ENCODE assay signal across 10 cellular contexts in genomic region chr2:43130548-43130875, GRCh38.
A peak's percentile ranks its signal among the peaks of the same experiment; 100 is the strongest.
DNase-seq lines count a peak whose midpoint lies in the region; ATAC-seq, FAIRE-seq and TF ChIP-seq lines count a peak whose summit lies in the region.
"Had no signal": no experiment of that assay in that cellular context is flagged by ENCODE, and none has a peak within 500 bp of the region (broad histone marks: within the 10 kb centered on the region; RNA-seq: fewer than 3 reads in every experiment).

No MANE protein-coding gene starts in this region.

- no TSS peak for BruUV-seq in HepG2 (replicated peaks; lab: Mats Ljungman, UMichigan)

- no peak overlapping the region for H2AFZ ChIP-seq in HepG2 (ENCODE audit: low read length)

- H3K36me3 Mint-ChIP-seq in T-helper 1 cell treated with Interleukin-12 subunit alpha and Interleukin-12 subunit beta and Interleukin-4 antibody, amounts not matched to agents 30 μg/mL and 1 μg/mL, for 36 hours (ENCODE audit: low read depth): peaks cover 17% of the 10 kb centered on the region
- H3K36me3 Mint-ChIP-seq in activated T-helper 17 cell treated with anti-CD3 and anti-CD28 coated beads, Interleukin-2, amount 50 U/mL, for 72 hours (ENCODE audit: low read depth): peaks cover 35% of the 10 kb centered on the region

- no peaks in the 10 kb centered on the region for H3K27me3 ChIP-seq in HepG2 (ENCODE audit: control insufficient read depth in 1 of 2, insufficient read depth in 2 of 2, low read length in 2 of 2)
- H3K27me3 ChIP-seq: ovary, SJSA1 had no signal

- POLR2A ChIA-PET in HepG2 (lab: Yijun Ruan, JAX): interaction anchor here (1.0 to 6.3 kb wide), 7 partner anchors 16 to 156 kb away, joined by 4 to 46 read pairs (median 6); partner anchors contain the start of gene ZFP36L2

- TF ChIP-seq POLR2A in HepG2 (IDR thresholded peaks at IDR 0.05; ENCODE audit: insufficient read depth in 1 of 2, low read depth in 2 of 2, low read length in 2 of 2) (no peak), erythroblast (IDR thresholded peaks at IDR 0.05; ENCODE audit: low read length) (no peak)

- H3K9me3 ChIP-seq in HepG2 (ENCODE audit: low read length): no peaks in the 10 kb centered on the region
- H3K9me3 ChIP-seq: ovary, SJSA1 had no signal

- peaks cover 73% of the 10 kb centered on the region for H3K4me1 Mint-ChIP-seq in T-helper 1 cell treated with Interleukin-12 subunit alpha and Interleukin-12 subunit beta and Interleukin-4 antibody, amounts not matched to agents 30 μg/mL and 1 μg/mL, for 36 hours (ENCODE audit: low read depth)
- H3K4me1 Mint-ChIP-seq in activated T-helper 17 cell treated with anti-CD3 and anti-CD28 coated beads, Interleukin-2, amount 50 U/mL, for 72 hours: peaks cover 62% of the 10 kb centered on the region
- H3K4me1 Mint-ChIP-seq in stimulated activated naive CD8-positive, alpha-beta T cell treated with anti-CD3 and anti-CD28 coated beads, Interleukin-15, amount 100 ng/mL, for 72 hours: peaks cover 94% of the 10 kb centered on the region

- DNase-seq in T-helper 1 cell (no peak), HepG2 (ENCODE audit: low spot score) (no peak), T1000 (lab: John Stamatoyannopoulos, UW) (no peak), erythroblast (lab: John Stamatoyannopoulos, UW) (no peak), LoVo (ENCODE audit: low spot score) (no peak)
- DNase-seq in stimulated activated naive CD8-positive, alpha-beta T cell treated with anti-CD3 and anti-CD28 coated beads, Interleukin-15, amount 100 ng/mL, for 72 hours: no peak

- H3K36me3 ChIP-seq in HepG2 (replicated peaks in 1 of 2; ENCODE audit: control insufficient read depth in 1 of 2, insufficient read depth in 2 of 2, low read length in 2 of 2): no peaks in the 10 kb centered on the region
- H3K36me3 ChIP-seq: ovary, SJSA1 had no signal

- ATAC-seq in activated T-helper 17 cell treated with anti-CD3 and anti-CD28 coated beads, Interleukin-2, amount 50 U/mL, for 72 hours (replicated peaks): no peak
- 0 out of 3 replicates have a peak, but pooled peaks have one; percentile 1 for ATAC-seq in HepG2
- no peak for ATAC-seq in stimulated activated naive CD8-positive, alpha-beta T cell treated with anti-CD3 and anti-CD28 coated beads, Interleukin-15, amount 100 ng/mL, for 72 hours

- no peaks in the 10 kb centered on the region for H3K27me3 Mint-ChIP-seq in T-helper 1 cell treated with Interleukin-12 subunit alpha and Interleukin-12 subunit beta and Interleukin-4 antibody, amounts not matched to agents 30 μg/mL and 1 μg/mL, for 36 hours (ENCODE audit: low read depth)
- no peaks in the 10 kb centered on the region for H3K27me3 Mint-ChIP-seq in activated T-helper 17 cell treated with anti-CD3 and anti-CD28 coated beads, Interleukin-2, amount 50 U/mL, for 72 hours
- H3K27me3 Mint-ChIP-seq in stimulated activated naive CD8-positive, alpha-beta T cell treated with anti-CD3 and anti-CD28 coated beads, Interleukin-15, amount 100 ng/mL, for 72 hours: no peaks in the 10 kb centered on the region

- TF ChIP-seq RAD21 in HepG2 (CRISPR knock-in tag; IDR thresholded peaks at IDR 0.05): no peak

- H3K9me3 Mint-ChIP-seq in T-helper 1 cell treated with Interleukin-12 subunit alpha and Interleukin-12 subunit beta and Interleukin-4 antibody, amounts not matched to agents 30 μg/mL and 1 μg/mL, for 36 hours: no peaks in the 10 kb centered on the region
- H3K9me3 Mint-ChIP-seq in activated T-helper 17 cell treated with anti-CD3 and anti-CD28 coated beads, Interleukin-2, amount 50 U/mL, for 72 hours: no peaks in the 10 kb centered on the region
- peaks cover 0 to 6% of the 10 kb centered on the region in 2 donors for H3K9me3 Mint-ChIP-seq in stimulated activated naive CD8-positive, alpha-beta T cell treated with anti-CD3 and anti-CD28 coated beads, Interleukin-15, amount 100 ng/mL, for 72 hours

- intact Hi-C loops in HepG2 (cut with micrococcal nuclease; ENCODE audit: unreplicated experiment): loop anchor here (2.0 to 5.0 kb wide), 2 partner anchors 32 to 183 kb away; no protein-coding TSS in a partner anchor

- H3K79me2 ChIP-seq in HepG2 (ENCODE audit: insufficient read depth, low read length): no peaks in the 10 kb centered on the region

- peaks cover 80% of the 10 kb centered on the region for H3K4me1 ChIP-seq in HepG2 (ENCODE audit: insufficient read depth, low read length)

- H3K4me3 ChIP-seq in HepG2 (replicated peaks in 1 of 3; ENCODE audit: insufficient read depth in 1 of 3, low read depth in 2 of 3, low read length in 3 of 3): no peak overlapping the region
- H3K4me3 ChIP-seq: ovary, SJSA1 had no signal

- H3K4me3 Mint-ChIP-seq in T-helper 1 cell treated with Interleukin-12 subunit alpha and Interleukin-12 subunit beta and Interleukin-4 antibody, amounts not matched to agents 30 μg/mL and 1 μg/mL, for 36 hours: peak overlapping the region; percentile 68
- H3K4me3 Mint-ChIP-seq in activated T-helper 17 cell treated with anti-CD3 and anti-CD28 coated beads, Interleukin-2, amount 50 U/mL, for 72 hours: peak overlapping the region; percentile 83
- H3K4me3 Mint-ChIP-seq in stimulated activated naive CD8-positive, alpha-beta T cell treated with anti-CD3 and anti-CD28 coated beads, Interleukin-15, amount 100 ng/mL, for 72 hours: peak overlapping the region; percentile 65 to 75

- TF ChIP-seq EP300 in HepG2 (IDR thresholded peaks at IDR 0.05; ENCODE audit: low read depth in 2 of 2, low read length in 2 of 2) (no peak), HepG2 (CRISPR knock-in tag; IDR thresholded peaks at IDR 0.05; ENCODE audit: borderline replicate concordance) (no peak)

- in situ Hi-C loops in HepG2 (cut with HindIII; ENCODE audit: extremely low pct_ligation_motif_present, low pct_unique_long_range_greater_than_20kb): no loop called here

- H3K4me2 ChIP-seq in HepG2 (ENCODE audit: low read depth, low read length): peak overlapping the region; percentile 63; the same call in 1 of the 2 replicates

- H4K20me1 ChIP-seq in HepG2 (ENCODE audit: insufficient read depth, low read length): no peaks in the 10 kb centered on the region

- H3K27ac ChIP-seq in HepG2 (ENCODE audit: extremely low read length, insufficient read depth, low read length): no peak overlapping the region
- H3K27ac ChIP-seq: SJSA1 had no signal

- peak overlapping the region; percentile 97 for H3K27ac Mint-ChIP-seq in T-helper 1 cell treated with Interleukin-12 subunit alpha and Interleukin-12 subunit beta and Interleukin-4 antibody, amounts not matched to agents 30 μg/mL and 1 μg/mL, for 36 hours
- H3K27ac Mint-ChIP-seq in activated T-helper 17 cell treated with anti-CD3 and anti-CD28 coated beads, Interleukin-2, amount 50 U/mL, for 72 hours: peak overlapping the region; percentile 87
- peak overlapping the region; percentile 48 to 87 for H3K27ac Mint-ChIP-seq in stimulated activated naive CD8-positive, alpha-beta T cell treated with anti-CD3 and anti-CD28 coated beads, Interleukin-15, amount 100 ng/mL, for 72 hours

- CTCF ChIA-PET in HepG2 (lab: Yijun Ruan, JAX; ENCODE audit: low intra/inter-chr PET ratio, low total read pairs): interaction anchor here (1.4 to 2.3 kb wide), 3 partner anchors 98 to 412 kb away, joined by 3 to 34 read pairs (median 6); partner anchors contain the start of gene ZFP36L2

- TF ChIP-seq CTCF in HepG2 (CRISPR knock-in tag; IDR thresholded peaks at IDR 0.05): no peak

- 0 out of 2 replicates have a peak overlapping the region, but pooled peaks have one; percentile 36 for H3K9ac ChIP-seq in HepG2 (ENCODE audit: insufficient read depth, low read depth, low read length)

- no peak for FAIRE-seq in HepG2 (lab: Jason Lieb, UNC)

- WGBS in HepG2 (ENCODE audit: low lambda C conversion rate): 93% methylated on average over 3 of the region's 6 CpGs

TF ChIP-seq in HepG2, 621 proteins besides CTCF, POLR2A, EP300 and RAD21 (continues in another document):
- TF ChIP-seq SAFB2 (CRISPR knock-in tag; IDR thresholded peaks at IDR 0.05; ENCODE audit: borderline replicate concordance, low read depth): no peak
- TF ChIP-seq AKNA (CRISPR knock-in tag; IDR thresholded peaks at IDR 0.05; ENCODE audit: borderline replicate concordance): no peak
- 0 out of 2 replicates have a peak, but pooled peaks have one; percentile 1 for TF ChIP-seq ZNF510 (CRISPR knock-in tag; IDR thresholded peaks at IDR 0.05; ENCODE audit: low read depth)
- no peak for TF ChIP-seq ZSCAN22 (CRISPR knock-in tag; IDR thresholded peaks at IDR 0.05)
- no peak for TF ChIP-seq TBX2 (CRISPR knock-in tag; IDR thresholded peaks at IDR 0.05; ENCODE audit: borderline replicate concordance)
- TF ChIP-seq FOSL1 (CRISPR knock-in tag; IDR thresholded peaks at IDR 0.05; ENCODE audit: borderline replicate concordance): no peak
- TF ChIP-seq REL (CRISPR knock-in tag; conservative IDR thresholded peaks at IDR 0.05): no peak
